ENCODE assay signal across 21 cellular contexts in the genomic region with DNA sequence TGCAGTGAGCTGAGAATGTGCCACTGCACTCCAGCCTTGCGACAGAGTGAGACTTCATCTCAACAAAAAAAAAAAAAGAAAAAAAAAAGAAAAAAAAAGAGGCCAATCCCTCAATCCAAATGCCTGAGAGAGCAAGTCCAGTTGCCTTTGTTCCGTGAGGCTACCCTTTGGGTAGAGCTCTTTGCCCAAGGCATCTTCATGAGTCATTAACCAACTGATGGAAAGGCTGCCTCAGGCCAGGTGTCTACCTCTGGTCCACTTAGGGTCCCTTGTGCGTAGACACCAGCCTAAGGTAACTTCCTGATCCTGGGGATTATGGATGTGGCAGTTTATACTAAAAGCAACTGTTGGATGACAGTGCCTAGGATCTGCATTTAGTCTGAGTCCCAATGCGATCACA. TPM values are rescaled to one million over a fixed set of nuclear protein-coding genes. Genes with fewer than 3 reads are reported as not detected.
DNase-seq lines count a peak whose midpoint lies in the region; ATAC-seq, FAIRE-seq and TF ChIP-seq lines count a peak whose summit lies in the region.
"Had no signal": no experiment of that assay in that cellular context is flagged by ENCODE, and none has a peak within 500 bp of the region (broad histone marks: within the 10 kb centered on the region; RNA-seq: fewer than 3 reads in every experiment).

No MANE protein-coding gene starts in this region.

- H3K4me2 ChIP-seq in mesenchymal stem cell (ENCODE audit: low read length, poor library complexity, severe bottlenecking): no peak overlapping the region
- H3K4me2 ChIP-seq: KMS-11 had no signal

- H4K8ac ChIP-seq in mesenchymal stem cell (ENCODE audit: low read length): no peak overlapping the region

- no peak overlapping the region for H3K18ac ChIP-seq in mesenchymal stem cell (ENCODE audit: low read depth in 1 of 2, low read length in 2 of 2)

- H3K4me3 ChIP-seq in ACC112 (ENCODE audit: low read depth, low read length) (no peak overlapping the region), adrenal gland (no peak overlapping the region), mesenchymal stem cell (ENCODE audit: insufficient read depth in 1 of 2, low read depth in 1 of 2, low read length in 2 of 2) (no peak overlapping the region)
- H3K4me3 ChIP-seq: HAP-1 had no signal

- no peak for FAIRE-seq in GM12892 (lab: Jason Lieb, UNC)
- FAIRE-seq: D721Med had no signal

- peak overlapping the region; percentile 67 for H2BK15ac ChIP-seq in mesenchymal stem cell (ENCODE audit: low read depth, poor library complexity, severe bottlenecking)

- H4K91ac ChIP-seq in mesenchymal stem cell (ENCODE audit: low read length): peak overlapping the region; percentile 6

- H3K9me3 Mint-ChIP-seq in activated naive CD4-positive, alpha-beta T cell treated with anti-CD3 and anti-CD28 coated beads for 36 hours: no peaks in the 10 kb centered on the region

- H3K4ac ChIP-seq in mesenchymal stem cell (ENCODE audit: low read depth in 1 of 2, low read length in 2 of 2): peak overlapping the region in 1 of 2 experiments; percentile 85

- H3K9me3 ChIP-seq in adrenal gland (replicated peaks in 1 of 3) (no peaks in the 10 kb centered on the region), mesenchymal stem cell (ENCODE audit: control insufficient read depth, low read length) (no peaks in the 10 kb centered on the region)
- H3K9me3 ChIP-seq: BE2C, HAP-1, SK-N-SH had no signal

- no peak overlapping the region for H3K14ac ChIP-seq in mesenchymal stem cell (ENCODE audit: low read length in 2 of 2)

- H2BK12ac ChIP-seq in mesenchymal stem cell (ENCODE audit: low read length in 2 of 2): peak overlapping the region in 1 of 2 experiments; percentile 79

- no peak overlapping the region for H3K4me3 Mint-ChIP-seq in activated naive CD4-positive, alpha-beta T cell treated with anti-CD3 and anti-CD28 coated beads for 36 hours

- no peak overlapping the region for H3K23ac ChIP-seq in mesenchymal stem cell (ENCODE audit: low read length in 2 of 2)

- H2AFZ ChIP-seq in ACC112 (ENCODE audit: low read length, unreplicated experiment) (peak overlapping the region; percentile 47), mesenchymal stem cell (ENCODE audit: low read depth, low read length) (no peak overlapping the region)

- peak; percentile 92 for DNase-seq in M059J (ENCODE audit: low read depth)
- DNase-seq in adrenal gland: no peak
- DNase-seq in mesenchymal stem cell: no peak
- no peak for DNase-seq in GM12892 (ENCODE audit: insufficient read length)
- DNase-seq in activated naive CD4-positive, alpha-beta T cell treated with anti-CD3 and anti-CD28 coated beads for 36 hours: no peak
- DNase-seq in NCI-H1105 treated with DMSO at 0.1 percent for 48 hours (lab: John Stamatoyannopoulos, UW): no peak
- DNase-seq: BE2C, DMS53, MV-4-11, NCI-H1694 treated with DMSO at 0.1 percent for 48 hours, NCI-H2081 treated with DMSO at 0.1 percent for 48 hours, NCI-H2171 treated with DMSO at 0.1 percent for 48 hours, NCI-H446, NCI-H526 treated with DMSO at 0.1 percent for 48 hours, SHP77 treated with DMSO at 0.1 percent for 48 hours, SK-N-SH had no signal

- intact Hi-C loops in adrenal gland (cut with DNase I): no loop called here
- intact Hi-C loops in activated naive CD4-positive, alpha-beta T cell treated with anti-CD3 and anti-CD28 coated beads for 36 hours (cut with micrococcal nuclease): no loop called here

- H3K4me1 ChIP-seq in ACC112 (ENCODE audit: control insufficient read depth, insufficient read depth, low read length, unreplicated experiment) (peaks cover 31% of the 10 kb centered on the region), adrenal gland (replicated peaks in 1 of 2) (peaks cover 11 to 15% of the 10 kb centered on the region in 2 donors), mesenchymal stem cell (ENCODE audit: control insufficient read depth, insufficient read depth, low read depth, low read length) (no peaks in the 10 kb centered on the region)
- H3K4me1 ChIP-seq: BE2C, HAP-1 had no signal

- no peak for ATAC-seq in GM19395 (IDR thresholded peaks at IDR 0.05; ENCODE audit: unreplicated experiment)

- H3K36me3 ChIP-seq in ACC112 (ENCODE audit: insufficient read depth, low read length) (no peaks in the 10 kb centered on the region), adrenal gland (replicated peaks in 1 of 2) (no peaks in the 10 kb centered on the region), mesenchymal stem cell (ENCODE audit: control insufficient read depth in 1 of 2, insufficient read depth in 2 of 2, low read depth in 1 of 2, low read length in 2 of 2) (no peaks in the 10 kb centered on the region)
- H3K36me3 ChIP-seq: BE2C, HAP-1 had no signal

- 92 to 99% (median 96%) methylated on average over 4 of the region's 4 CpGs for WGBS in adrenal gland, 4 donors
- WGBS in mesenchymal stem cell: over 99% methylated on average over 4 of the region's 4 CpGs

- H3K4me1 Mint-ChIP-seq in activated naive CD4-positive, alpha-beta T cell treated with anti-CD3 and anti-CD28 coated beads for 36 hours (ENCODE audit: low read depth): no peaks in the 10 kb centered on the region

- TF ChIP-seq POLR2A in adrenal gland (IDR thresholded peaks at IDR 0.05): no peak
- TF ChIP-seq POLR2A in GM12892 (IDR thresholded peaks at IDR 0.05; ENCODE audit: low read depth, low read length): no peak

- H2AK5ac ChIP-seq in mesenchymal stem cell (ENCODE audit: low read length, severe bottlenecking): no peak overlapping the region

- H3K27ac Mint-ChIP-seq in activated naive CD4-positive, alpha-beta T cell treated with anti-CD3 and anti-CD28 coated beads for 36 hours: no peak overlapping the region

- H3K9ac ChIP-seq in mesenchymal stem cell (ENCODE audit: low read length): no peak overlapping the region
- H3K9ac ChIP-seq: KMS-11, SK-N-SH had no signal

- H3K27me3 ChIP-seq in ACC112 (ENCODE audit: insufficient read depth, low read length): no peaks in the 10 kb centered on the region
- no peaks in the 10 kb centered on the region for H3K27me3 ChIP-seq in adrenal gland
- no peaks in the 10 kb centered on the region for H3K27me3 ChIP-seq in mesenchymal stem cell (ENCODE audit: control insufficient read depth in 1 of 2, insufficient read depth in 1 of 2, low read length in 2 of 2)
- H3K27me3 ChIP-seq: BE2C had no signal

- H3K79me2 ChIP-seq in ACC112 (ENCODE audit: control insufficient read depth, insufficient read depth, low read length, unreplicated experiment): no peaks in the 10 kb centered on the region

- no peaks in the 10 kb centered on the region for H3K79me1 ChIP-seq in mesenchymal stem cell (replicated peaks; ENCODE audit: low read length, poor library complexity, severe bottlenecking)

- no peaks in the 10 kb centered on the region for H3K27me3 Mint-ChIP-seq in activated naive CD4-positive, alpha-beta T cell treated with anti-CD3 and anti-CD28 coated beads for 36 hours (ENCODE audit: low read depth)

- no peak overlapping the region for H2BK5ac ChIP-seq in mesenchymal stem cell (ENCODE audit: low read depth, low read length, poor library complexity, severe bottlenecking)

- peak overlapping the region; percentile 58 for H2BK120ac ChIP-seq in mesenchymal stem cell (ENCODE audit: low read depth, low read length)

- TF ChIP-seq CTCF in adrenal gland (IDR thresholded peaks at IDR 0.05): no peak

- CTCF ChIA-PET in activated naive CD4-positive, alpha-beta T cell treated with anti-CD3 and anti-CD28 coated beads for 36 hours (lab: Charles Lee): no interaction called here

- H3K36me3 Mint-ChIP-seq in activated naive CD4-positive, alpha-beta T cell treated with anti-CD3 and anti-CD28 coated beads for 36 hours (ENCODE audit: low read depth): no peaks in the 10 kb centered on the region

- H3K27ac ChIP-seq in ACC112 (ENCODE audit: low read depth, low read length) (peak overlapping the region; percentile 89), adrenal gland (peak overlapping the region in 3 of 5 donors; percentile 38 to 50 (median 39)), mesenchymal stem cell (ENCODE audit: low read length, poor library complexity, severe bottlenecking) (no peak overlapping the region)
- H3K27ac ChIP-seq: KMS-11 had no signal

RNA-seq across cellular contexts. Expression of gene ZNF326, which starts 20.7 kb away (rescaled TPM):
- total RNA-seq in M059J (2014; rRNA removed; shearing (Covaris generic)): 4.5 and 6.9 TPM in 2 replicates
- 10 to 100 TPM in 6 of 8 donors, 1 to 10 TPM in 2; 4.1 to 19.1 (median 14.6) TPM for total RNA-seq in adrenal gland
- 10 to 100 TPM; 10.6 to 28.3 (median 18.3) TPM for polyA plus RNA-seq in adrenal gland
- polyA plus RNA-seq in mesenchymal stem cell (2013, experiment 1 of 2): 15.3 TPM
- 15.0 TPM for polyA plus RNA-seq in mesenchymal stem cell (2013, experiment 2 of 2)
- 18.1 TPM for polyA plus RNA-seq in GM12892 (2012; ENCODE audit: missing spikeins)
- 10 to 100 TPM; 17.4 to 17.9 TPM for total RNA-seq in activated naive CD4-positive, alpha-beta T cell treated with anti-CD3 and anti-CD28 coated beads for 36 hours
